Comparison of ENCODE assay signal across 8 cellular contexts in genomic region chr2:18560797-18561085, GRCh38. TPM values are rescaled to one million over a fixed set of nuclear protein-coding genes. Genes with fewer than 3 reads are reported as not detected.
A peak's percentile ranks its signal among the peaks of the same experiment; 100 is the strongest.
DNase-seq lines count a peak whose midpoint lies in the region; ATAC-seq, FAIRE-seq and TF ChIP-seq lines count a peak whose summit lies in the region.

No MANE protein-coding gene starts in this region.

- no peaks in the 10 kb centered on the region for H3K36me3 ChIP-seq in Peyer's patch
- H3K36me3 ChIP-seq in spleen = peaks cover 0 to 26% (median 0%) of the 10 kb centered on the region in 6 donors

- H3K27ac ChIP-seq in Peyer's patch = peak overlapping the region; percentile 97 to 99 (median 98)
- H3K27ac ChIP-seq in spleen = peak overlapping the region; percentile 94 to 99 (median 98)

- no peak for DNase-seq in activated CD8-positive, alpha-beta memory T cell treated with anti-CD3 and anti-CD28 coated beads, Interleukin-2, amount 10 ng/mL, durations not matched to agents 7 days and 5 days
- no peak for DNase-seq in activated CD8-positive, alpha-beta memory T cell treated with anti-CD3 and anti-CD28 coated beads for 24 hours
- DNase-seq in Peyer's patch = no peak
- no peak for DNase-seq in fibroblast of the aortic adventitia (ENCODE audit: low read depth)
- no peak for DNase-seq in spleen
- no peak for DNase-seq in NCI-H1436 (lab: John Stamatoyannopoulos, UW)
- no peak for DNase-seq in GM19239 (ENCODE audit: insufficient read length, low spot score)

- H3K4me3 Mint-ChIP-seq in activated CD8-positive, alpha-beta memory T cell treated with anti-CD3 and anti-CD28 coated beads, Interleukin-2, amount 10 ng/mL, durations not matched to agents 7 days and 5 days = peak overlapping the region; percentile 91

- H3K27ac Mint-ChIP-seq in activated CD8-positive, alpha-beta memory T cell treated with anti-CD3 and anti-CD28 coated beads, Interleukin-2, amount 10 ng/mL, durations not matched to agents 7 days and 5 days = peak overlapping the region; percentile 85

- H3K27me3 ChIP-seq in Peyer's patch = no peaks in the 10 kb centered on the region
- H3K27me3 ChIP-seq in spleen (replicated peaks in 1 of 7) = no peaks in the 10 kb centered on the region

- H3K36me3 Mint-ChIP-seq in activated CD8-positive, alpha-beta memory T cell treated with anti-CD3 and anti-CD28 coated beads, Interleukin-2, amount 10 ng/mL, durations not matched to agents 7 days and 5 days = peaks cover 36% of the 10 kb centered on the region

- no peaks in the 10 kb centered on the region for H3K27me3 Mint-ChIP-seq in activated CD8-positive, alpha-beta memory T cell treated with anti-CD3 and anti-CD28 coated beads, Interleukin-2, amount 10 ng/mL, durations not matched to agents 7 days and 5 days

- intact Hi-C loops in spleen (cut with DNase I; ENCODE audit: low total_unique reads) = loop anchor here (5.0 kb wide), 1 partner anchor 787 kb away; no protein-coding TSS in a partner anchor

- H3K9me3 ChIP-seq in Peyer's patch (no peaks in the 10 kb centered on the region), spleen (peaks cover 0 to 16% (median 13%) of the 10 kb centered on the region in 8 donors)

- peaks cover 35% of the 10 kb centered on the region for H3K4me1 Mint-ChIP-seq in activated CD8-positive, alpha-beta memory T cell treated with anti-CD3 and anti-CD28 coated beads, Interleukin-2, amount 10 ng/mL, durations not matched to agents 7 days and 5 days

- FAIRE-seq in GM19239 (lab: Jason Lieb, UNC) = no peak

- TF ChIP-seq CTCF in Peyer's patch (IDR thresholded peaks at IDR 0.05) = no peak
- no peak for TF ChIP-seq CTCF in fibroblast of the aortic adventitia (IDR thresholded peaks at IDR 0.05; ENCODE audit: insufficient read depth, low read length)
- TF ChIP-seq CTCF in spleen (IDR thresholded peaks at IDR 0.05 in 8 of 11, conservative IDR thresholded peaks at IDR 0.05 in 3 of 11) = no peak

- H3K9me3 Mint-ChIP-seq in activated CD8-positive, alpha-beta memory T cell treated with anti-CD3 and anti-CD28 coated beads, Interleukin-2, amount 10 ng/mL, durations not matched to agents 7 days and 5 days (ENCODE audit: low read depth) = no peaks in the 10 kb centered on the region

- TF ChIP-seq POLR2A in Peyer's patch (IDR thresholded peaks at IDR 0.05) (no peak), spleen (IDR thresholded peaks at IDR 0.05) (no peak)

- H3K4me3 ChIP-seq in Peyer's patch (peak overlapping the region; percentile 80 to 95 (median 90)), fibroblast of the aortic adventitia (ENCODE audit: low read depth, low read length) (peak overlapping the region; percentile 75), spleen (peak overlapping the region; percentile 67 to 93 (median 86))

- no peak for ATAC-seq in activated CD8-positive, alpha-beta memory T cell treated with anti-CD3 and anti-CD28 coated beads, Interleukin-2, amount 10 ng/mL, durations not matched to agents 7 days and 5 days
- no peak for ATAC-seq in HG02973 (IDR thresholded peaks at IDR 0.05; ENCODE audit: unreplicated experiment)

- H3K4me1 ChIP-seq in Peyer's patch = peaks cover 0 to 22% (median 0%) of the 10 kb centered on the region in 4 donors
- H3K4me1 ChIP-seq in spleen = peaks cover 11 to 47% (median 38%) of the 10 kb centered on the region in 6 donors

- WGBS in spleen, 5 donors = 0 to 5% (median 1%) methylated on average over 3 of the region's 3 CpGs

- CTCF ChIA-PET in activated CD8-positive, alpha-beta memory T cell treated with anti-CD3 and anti-CD28 coated beads, Interleukin-2, amount 10 ng/mL, durations not matched to agents 7 days and 5 days (lab: Charles Lee) = interaction anchor here (1.2 to 1.7 kb wide), 2 partner anchors 42 to 44 kb away, joined by 3 to 4 read pairs; no protein-coding TSS in a partner anchor

RNA-seq across cellular contexts. Expression of gene RDH14, which starts 0.3 kb away (rescaled TPM):
- 10 to 100 TPM; 16.6 to 19.3 TPM for total RNA-seq in activated CD8-positive, alpha-beta memory T cell treated with anti-CD3 and anti-CD28 coated beads, Interleukin-2, amount 10 ng/mL, durations not matched to agents 7 days and 5 days
- 10 to 100 TPM; 14.9 to 21.3 (median 18.3) TPM for total RNA-seq in Peyer's patch
- 34.5 and 40.5 TPM in 2 replicates for total RNA-seq in fibroblast of the aortic adventitia (ENCODE audit: low replicate concordance)
- total RNA-seq in spleen = 10 to 100 TPM; 14.2 to 26.0 (median 21.8) TPM
- polyA plus RNA-seq in spleen = 10 to 100 TPM; 17.6 to 19.3 (median 18.8) TPM

RNA-seq across cellular contexts. Expression of gene NT5C1B, which starts 28.6 kb away (rescaled TPM):
- not detected for total RNA-seq in activated CD8-positive, alpha-beta memory T cell treated with anti-CD3 and anti-CD28 coated beads, Interleukin-2, amount 10 ng/mL, durations not matched to agents 7 days and 5 days
- not detected for total RNA-seq in Peyer's patch
- total RNA-seq in fibroblast of the aortic adventitia (ENCODE audit: low replicate concordance) = not detected in 2 replicates
- not detected for total RNA-seq in spleen
- not detected for polyA plus RNA-seq in spleen
